Comparison of ENCODE assay signal across 1 cellular context in genomic region chr3:177824190-177824786, GRCh38.
TF ChIP-seq lines count a peak whose summit lies in the region.

No MANE protein-coding gene starts in this region.

TF ChIP-seq in HepG2, 621 proteins besides CTCF, POLR2A, EP300 and RAD21 (continued from another document and continues in another):
- TF ChIP-seq ZKSCAN8 (CRISPR knock-in tag; IDR thresholded peaks at IDR 0.05; ENCODE audit: borderline replicate concordance) (peak; percentile 77; the same call in 1 of the 2 replicates), HOXD1 (CRISPR knock-in tag; IDR thresholded peaks at IDR 0.05) (peak; percentile 70; the same call in 1 of the 2 replicates), MEIS2 (CRISPR knock-in tag; IDR thresholded peaks at IDR 0.05) (peak; percentile 65; the same call in 1 of the 2 replicates), CERS6 (CRISPR knock-in tag; IDR thresholded peaks at IDR 0.05) (no peak), HMG20A (CRISPR knock-in tag; IDR thresholded peaks at IDR 0.05; ENCODE audit: borderline replicate concordance) (peak; percentile 99), FOSL2 (CRISPR knock-in tag; IDR thresholded peaks at IDR 0.05) (peak; percentile 95), BHLHE40 (IDR thresholded peaks at IDR 0.05; ENCODE audit: low read length) (peak; percentile 63), TERF1 (CRISPR knock-in tag; IDR thresholded peaks at IDR 0.05) (no peak), ZBTB43 (CRISPR knock-in tag; conservative IDR thresholded peaks at IDR 0.05) (peak; percentile 55; the same call in 1 of the 2 replicates), ZNF431 (CRISPR knock-in tag; IDR thresholded peaks at IDR 0.05; ENCODE audit: borderline replicate concordance, low read depth) (0 out of 2 replicates have a peak, but pooled peaks have one; percentile 58), NCOR1 (IDR thresholded peaks at IDR 0.05; ENCODE audit: borderline replicate concordance, low read length) (peak; percentile 73; the same call in 1 of the 2 replicates), ZIK1 (CRISPR knock-in tag; IDR thresholded peaks at IDR 0.05; ENCODE audit: borderline replicate concordance, low read depth) (no peak), ZFX (CRISPR knock-in tag; IDR thresholded peaks at IDR 0.05; ENCODE audit: low read depth) (peak; percentile 67), FOXP1 (IDR thresholded peaks at IDR 0.05) (no peak), FOXP1 (CRISPR knock-in tag; IDR thresholded peaks at IDR 0.05) (peak; percentile 89), ZSCAN25 (CRISPR knock-in tag; IDR thresholded peaks at IDR 0.05) (peak; percentile 40; the same call in 1 of the 2 replicates), MYPOP (CRISPR knock-in tag; IDR thresholded peaks at IDR 0.05) (peak; percentile 16; the same call in 1 of the 2 replicates), BORCS8-MEF2B (CRISPR knock-in tag; IDR thresholded peaks at IDR 0.05) (peak; percentile 85), MIER3 (CRISPR knock-in tag; IDR thresholded peaks at IDR 0.05; ENCODE audit: borderline replicate concordance) (peak; percentile 95; the same call in 1 of the 2 replicates), U2AF1 (optimal IDR thresholded peaks at IDR 0.05; ENCODE audit: low read depth, low read length) (no peak), YY1 (IDR thresholded peaks at IDR 0.05; ENCODE audit: insufficient read depth, insufficient replicate concordance, low read depth, low read length) (no peak), ASH2L (IDR thresholded peaks at IDR 0.05; ENCODE audit: insufficient read length, low read depth, low read length) (peak; percentile 56), ZNF367 (CRISPR knock-in tag; IDR thresholded peaks at IDR 0.05; ENCODE audit: borderline replicate concordance) (no peak), ZNF33A (CRISPR knock-in tag; IDR thresholded peaks at IDR 0.05; ENCODE audit: borderline replicate concordance) (no peak), HNRNPLL (IDR thresholded peaks at IDR 0.05; ENCODE audit: low read depth, low read length, poor library complexity, severe bottlenecking) (no peak), ISL2 (CRISPR knock-in tag; IDR thresholded peaks at IDR 0.05) (peak; percentile 83; the same call in 1 of the 2 replicates), MIXL1 (CRISPR knock-in tag; IDR thresholded peaks at IDR 0.05) (peak; percentile 99), NFYC (CRISPR knock-in tag; IDR thresholded peaks at IDR 0.05) (peak; percentile 35; the same call in 1 of the 2 replicates), PPARG (CRISPR knock-in tag; conservative IDR thresholded peaks at IDR 0.05) (peak; percentile 96), THAP11 (CRISPR knock-in tag; IDR thresholded peaks at IDR 0.05) (peak; percentile 70), DPF2 (CRISPR knock-in tag; IDR thresholded peaks at IDR 0.05; ENCODE audit: borderline replicate concordance, low read depth) (peak; percentile 86; the same call in 1 of the 2 replicates), TCF7 (IDR thresholded peaks at IDR 0.05; ENCODE audit: low read depth) (peak; percentile 20; the same call in 1 of the 2 replicates), FOXA3 (CRISPR knock-in tag; IDR thresholded peaks at IDR 0.05) (peak; percentile 93), ZSCAN9 (CRISPR knock-in tag; IDR thresholded peaks at IDR 0.05; ENCODE audit: borderline replicate concordance) (peak; percentile 46; the same call in 1 of the 2 replicates), ZNF292 (CRISPR knock-in tag; IDR thresholded peaks at IDR 0.05; ENCODE audit: borderline replicate concordance, low read depth) (peak; percentile 93; the same call in 1 of the 2 replicates), FLYWCH1 (CRISPR knock-in tag; IDR thresholded peaks at IDR 0.05) (no peak), FUBP1 (CRISPR knock-in tag; IDR thresholded peaks at IDR 0.05; ENCODE audit: borderline replicate concordance) (no peak), ZNF232 (CRISPR knock-in tag; IDR thresholded peaks at IDR 0.05; ENCODE audit: borderline replicate concordance) (no peak), ZNF264 (CRISPR knock-in tag; IDR thresholded peaks at IDR 0.05) (peak; percentile 72; the same call in 1 of the 2 replicates), ZBTB44 (CRISPR knock-in tag; IDR thresholded peaks at IDR 0.05) (0 out of 2 replicates have a peak, but pooled peaks have one; percentile 42), ZNF841 (CRISPR knock-in tag; IDR thresholded peaks at IDR 0.05; ENCODE audit: borderline replicate concordance) (no peak)
- TF ChIP-seq, protein P1, sequence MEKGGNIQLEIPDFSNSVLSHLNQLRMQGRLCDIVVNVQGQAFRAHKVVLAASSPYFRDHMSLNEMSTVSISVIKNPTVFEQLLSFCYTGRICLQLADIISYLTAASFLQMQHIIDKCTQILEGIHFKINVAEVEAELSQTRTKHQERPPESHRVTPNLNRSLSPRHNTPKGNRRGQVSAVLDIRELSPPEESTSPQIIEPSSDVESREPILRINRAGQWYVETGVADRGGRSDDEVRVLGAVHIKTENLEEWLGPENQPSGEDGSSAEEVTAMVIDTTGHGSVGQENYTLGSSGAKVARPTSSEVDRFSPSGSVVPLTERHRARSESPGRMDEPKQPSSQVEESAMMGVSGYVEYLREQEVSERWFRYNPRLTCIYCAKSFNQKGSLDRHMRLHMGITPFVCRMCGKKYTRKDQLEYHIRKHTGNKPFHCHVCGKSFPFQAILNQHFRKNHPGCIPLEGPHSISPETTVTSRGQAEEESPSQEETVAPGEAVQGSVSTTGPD (CRISPR knock-in tag; IDR thresholded peaks at IDR 0.05): peak; percentile 68; the same call in 1 of the 2 replicates
- TF ChIP-seq, protein P2, sequence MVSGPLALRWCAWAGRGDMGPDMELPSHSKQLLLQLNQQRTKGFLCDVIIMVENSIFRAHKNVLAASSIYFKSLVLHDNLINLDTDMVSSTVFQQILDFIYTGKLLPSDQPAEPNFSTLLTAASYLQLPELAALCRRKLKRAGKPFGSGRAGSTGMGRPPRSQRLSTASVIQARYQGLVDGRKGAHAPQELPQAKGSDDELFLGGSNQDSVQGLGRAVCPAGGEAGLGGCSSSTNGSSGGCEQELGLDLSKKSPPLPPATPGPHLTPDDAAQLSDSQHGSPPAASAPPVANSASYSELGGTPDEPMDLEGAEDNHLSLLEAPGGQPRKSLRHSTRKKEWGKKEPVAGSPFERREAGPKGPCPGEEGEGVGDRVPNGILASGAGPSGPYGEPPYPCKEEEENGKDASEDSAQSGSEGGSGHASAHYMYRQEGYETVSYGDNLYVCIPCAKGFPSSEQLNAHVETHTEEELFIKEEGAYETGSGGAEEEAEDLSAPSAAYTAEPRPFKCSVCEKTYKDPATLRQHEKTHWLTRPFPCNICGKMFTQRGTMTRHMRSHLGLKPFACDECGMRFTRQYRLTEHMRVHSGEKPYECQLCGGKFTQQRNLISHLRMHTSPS (CRISPR knock-in tag; IDR thresholded peaks at IDR 0.05; ENCODE audit: low read depth): peak; percentile 23; the same call in 1 of the 2 replicates
- TF ChIP-seq, protein P3, sequence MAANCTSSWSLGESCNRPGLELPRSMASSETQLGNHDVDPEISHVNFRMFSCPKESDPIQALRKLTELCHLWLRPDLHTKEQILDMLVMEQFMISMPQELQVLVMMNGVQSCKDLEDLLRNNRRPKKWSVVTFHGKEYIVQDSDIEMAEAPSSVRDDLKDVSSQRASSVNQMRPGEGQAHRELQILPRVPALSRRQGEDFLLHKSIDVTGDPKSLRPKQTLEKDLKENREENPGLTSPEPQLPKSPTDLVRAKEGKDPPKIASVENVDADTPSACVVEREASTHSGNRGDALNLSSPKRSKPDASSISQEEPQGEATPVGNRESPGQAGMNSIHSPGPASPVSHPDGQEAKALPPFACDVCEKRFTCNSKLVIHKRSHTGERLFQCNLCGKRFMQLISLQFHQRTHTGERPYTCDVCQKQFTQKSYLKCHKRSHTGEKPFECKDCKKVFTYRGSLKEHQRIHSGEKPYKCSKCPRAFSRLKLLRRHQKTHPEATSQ (CRISPR knock-in tag; IDR thresholded peaks at IDR 0.05; ENCODE audit: borderline replicate concordance): peak; percentile 96; the same call in 1 of the 2 replicates
- TF ChIP-seq, protein P4, sequence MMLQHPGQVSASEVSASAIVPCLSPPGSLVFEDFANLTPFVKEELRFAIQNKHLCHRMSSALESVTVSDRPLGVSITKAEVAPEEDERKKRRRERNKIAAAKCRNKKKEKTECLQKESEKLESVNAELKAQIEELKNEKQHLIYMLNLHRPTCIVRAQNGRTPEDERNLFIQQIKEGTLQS (CRISPR knock-in tag; IDR thresholded peaks at IDR 0.05): peak; percentile 79
- TF ChIP-seq, protein P5, sequence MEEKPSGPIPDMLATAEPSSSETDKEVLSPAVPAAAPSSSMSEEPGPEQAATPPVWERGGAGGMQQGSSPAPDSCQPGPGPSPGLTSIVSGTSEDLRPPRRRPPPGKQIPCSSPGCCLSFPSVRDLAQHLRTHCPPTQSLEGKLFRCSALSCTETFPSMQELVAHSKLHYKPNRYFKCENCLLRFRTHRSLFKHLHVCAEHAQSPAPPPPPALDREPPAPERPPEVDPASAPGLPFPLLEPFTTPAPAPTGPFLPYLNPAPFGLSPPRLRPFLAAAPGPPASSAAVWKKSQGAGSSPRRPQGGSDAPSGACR (CRISPR knock-in tag; IDR thresholded peaks at IDR 0.05): peak; percentile 73; the same call in 1 of the 2 replicates
- TF ChIP-seq, protein P6, sequence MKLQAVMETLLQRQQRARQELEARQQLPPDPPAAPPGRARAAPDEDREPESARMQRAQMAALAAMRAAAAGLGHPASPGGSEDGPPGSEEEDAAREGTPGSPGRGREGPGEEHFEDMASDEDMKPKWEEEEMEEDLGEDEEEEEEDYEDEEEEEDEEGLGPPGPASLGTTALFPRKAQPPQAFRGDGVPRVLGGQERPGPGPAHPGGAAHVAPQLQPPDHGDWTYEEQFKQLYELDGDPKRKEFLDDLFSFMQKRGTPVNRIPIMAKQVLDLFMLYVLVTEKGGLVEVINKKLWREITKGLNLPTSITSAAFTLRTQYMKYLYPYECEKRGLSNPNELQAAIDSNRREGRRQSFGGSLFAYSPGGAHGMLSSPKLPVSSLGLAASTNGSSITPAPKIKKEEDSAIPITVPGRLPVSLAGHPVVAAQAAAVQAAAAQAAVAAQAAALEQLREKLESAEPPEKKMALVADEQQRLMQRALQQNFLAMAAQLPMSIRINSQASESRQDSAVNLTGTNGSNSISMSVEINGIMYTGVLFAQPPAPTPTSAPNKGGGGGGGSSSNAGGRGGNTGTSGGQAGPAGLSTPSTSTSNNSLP (IDR thresholded peaks at IDR 0.05; ENCODE audit: low read depth, low read length): peak; percentile 99
